27 cellular contexts compared by ENCODE assay signal in genomic region chr11:75389925-75390324, GRCh38. TPM values are rescaled to one million over a fixed set of nuclear protein-coding genes. Genes with fewer than 3 reads are reported as not detected.
"Had no signal": no experiment of that assay in that cellular context is flagged by ENCODE, and none has a peak within 500 bp of the region (broad histone marks: within the 10 kb centered on the region; RNA-seq: fewer than 3 reads in every experiment).

No MANE protein-coding gene starts in this region.

- H3K27ac ChIP-seq: ascending aorta, cardiac muscle cell, VCaP had no signal

- H3K27me3 ChIP-seq: ascending aorta, cardiac muscle cell had no signal

- DNase-seq: activated B cell treated with CpG ODN at 0.5 μM for 24 hours; activated CD4-positive, alpha-beta memory T cell treated with anti-CD3 and anti-CD28 coated beads, Interleukin-2, amount 10 ng/mL, durations not matched to agents 7 days and 5 days; activated CD4-positive, alpha-beta T cell treated with anti-CD3 and anti-CD28 coated beads for 48 hours; activated CD4-positive, alpha-beta T cell treated with anti-CD3 and anti-CD28 coated beads, Interleukin-2, amount 10 ng/mL, durations not matched to agents 7 days and 5 days; activated CD4-positive, alpha-beta T cell treated with anti-CD3 and anti-CD28 coated beads, Interleukin-2, amount 50 U/mL, for 48 hours; activated CD4-positive, CD25-positive, alpha-beta regulatory T cell treated with anti-CD3 and anti-CD28 coated beads, Interleukin-2, amount 50 U/mL, for 72 hours; activated CD8-positive, alpha-beta memory T cell treated with anti-CD3 and anti-CD28 coated beads for 24 hours; activated CD8-positive, alpha-beta memory T cell treated with anti-CD3 and anti-CD28 coated beads, Interleukin-2, amount 50 U/mL, for 48 hours; activated CD8-positive, alpha-beta T cell treated with anti-CD3 and anti-CD28 coated beads, Interleukin-2, amount 10 ng/mL, durations not matched to agents 7 days and 5 days; activated effector memory CD4-positive, alpha-beta T cell treated with Interleukin-2 at 50 U/mL for 16 hours; activated gamma-delta T cell; activated naive CD4-positive, alpha-beta T cell treated with anti-CD3 and anti-CD28 coated beads, Interleukin-2, amount 10 ng/mL, durations not matched to agents 7 days and 5 days; activated naive CD4-positive, alpha-beta T cell treated with Interleukin-2 at 50 U/mL for 16 hours; activated naive CD8-positive, alpha-beta T cell treated with anti-CD3 and anti-CD28 coated beads, Interleukin-2, amount 10 ng/mL, durations not matched to agents 7 days and 5 days; activated naive CD8-positive, alpha-beta T cell treated with anti-CD3 and anti-CD28 coated beads, Interleukin-2, amount 50 U/mL, for 24 hours; activated T-cell treated with anti-CD3 and anti-CD28 coated beads, Interleukin-2, amount 50 U/mL, for 24 hours; activated T-cell treated with anti-CD3 and anti-CD28 coated beads, Interleukin-2, amount 50 U/mL, for 48 hours; amygdala; anterior cingulate cortex; caudate nucleus; cerebellar nuclear complex; T-helper 9 cell had no signal

- H3K9me3 ChIP-seq: ascending aorta had no signal

- H3K4me3 ChIP-seq: ascending aorta, cardiac muscle cell had no signal

- FAIRE-seq: bronchial epithelial cell, TTC549 had no signal

- H3K4me1 ChIP-seq: ascending aorta had no signal

- H3K36me3 ChIP-seq: ascending aorta, cardiac muscle cell had no signal

RNA-seq across cellular contexts. Expression of gene KLHL35, which starts 43.1 kb away (rescaled TPM):
- total RNA-seq: ascending aorta had no signal
